Comparison of ENCODE assay signal across 8 cellular contexts in the genomic region with DNA sequence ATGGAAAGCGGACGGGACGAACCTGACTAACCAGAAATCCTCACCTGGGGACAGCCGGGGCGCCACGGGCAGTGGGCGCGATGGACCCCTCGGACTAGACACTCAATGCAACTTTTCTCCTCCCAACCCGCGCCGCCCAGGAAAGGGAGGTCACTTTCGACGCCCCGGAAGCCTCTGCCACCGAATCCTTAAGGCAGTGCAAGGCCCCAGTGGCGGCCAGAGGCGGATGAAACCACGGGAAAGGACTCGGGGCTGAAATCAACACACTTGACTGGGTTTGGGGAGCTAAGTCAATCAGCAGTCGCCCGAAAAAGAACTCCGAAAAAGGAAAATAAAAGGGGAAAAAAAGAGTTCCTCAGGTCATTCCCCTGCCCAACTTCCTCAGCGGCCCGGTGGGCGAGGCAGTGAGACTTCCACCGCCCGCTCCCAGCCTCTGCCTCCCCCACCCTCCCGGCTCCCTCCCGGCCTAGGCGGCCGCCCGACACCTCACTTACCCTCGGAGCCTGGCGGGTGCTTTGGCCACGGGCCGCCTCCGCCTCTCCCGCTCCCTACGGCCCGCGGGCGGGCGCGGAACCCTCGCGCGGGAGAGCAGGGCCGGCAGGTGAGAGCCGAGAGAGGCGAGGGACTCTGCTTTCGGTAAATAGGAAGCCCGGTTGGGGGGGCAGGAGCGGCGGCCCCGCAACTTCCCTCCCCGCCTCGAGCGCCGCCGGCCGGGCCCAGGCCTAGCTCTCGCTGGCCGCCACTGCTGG. TPM values are rescaled to one million over a fixed set of nuclear protein-coding genes. Genes with fewer than 3 reads are reported as not detected.
DNase-seq lines count a peak whose midpoint lies in the region; ATAC-seq and TF ChIP-seq lines count a peak whose summit lies in the region.

No MANE protein-coding gene starts in this region.

- H3K27me3 Mint-ChIP-seq in activated naive CD8-positive, alpha-beta T cell treated with anti-CD3 and anti-CD28 coated beads, Interleukin-2, amount 10 ng/mL, durations not matched to agents 7 days and 5 days: no peaks in the 10 kb centered on the region
- H3K27me3 Mint-ChIP-seq in progenitor cell of endocrine pancreas: no peaks in the 10 kb centered on the region

- POLR2A ChIA-PET in activated naive CD8-positive, alpha-beta T cell treated with anti-CD3 and anti-CD28 coated beads, Interleukin-2, amount 10 ng/mL, durations not matched to agents 7 days and 5 days (lab: Charles Lee): interaction anchor here (0.6 to 5.7 kb wide), 3 partner anchors 13 to 120 kb away, joined by 3 to 36 read pairs (median 6); no protein-coding TSS in a partner anchor

- intact Hi-C loops in cardiac septum (cut with DNase I): loop anchor here (5.0 kb wide), 2 partner anchors 66 to 119 kb away; no protein-coding TSS in a partner anchor

- TF ChIP-seq CTCF in AG10803 (conservative IDR thresholded peaks at IDR 0.05; ENCODE audit: low read length) (no peak), progenitor cell of endocrine pancreas (IDR thresholded peaks at IDR 0.05; ENCODE audit: unreplicated experiment) (no peak)

- DNase-seq in AG10803 (ENCODE audit: low read depth) (peak; percentile 61), RPMI7951 (ENCODE audit: low read depth) (peak; percentile 62), cardiac septum (ENCODE audit: low spot score) (peak; percentile 85), progenitor cell of endocrine pancreas (ENCODE audit: low spot score, unreplicated experiment) (peak; percentile 19), NCI-H524 treated with DMSO at 0.1 percent for 48 hours (lab: John Stamatoyannopoulos, UW) (no peak)
- DNase-seq in activated naive CD8-positive, alpha-beta T cell treated with anti-CD3 and anti-CD28 coated beads, Interleukin-2, amount 10 ng/mL, durations not matched to agents 7 days and 5 days: peak; percentile 57

- H3K27ac Mint-ChIP-seq in activated naive CD8-positive, alpha-beta T cell treated with anti-CD3 and anti-CD28 coated beads, Interleukin-2, amount 10 ng/mL, durations not matched to agents 7 days and 5 days: peak overlapping the region; percentile 81
- peak overlapping the region; percentile 93 for H3K27ac Mint-ChIP-seq in progenitor cell of endocrine pancreas

- H3K4me3 ChIP-seq in AG10803 (ENCODE audit: low read length): peak overlapping the region; percentile 81

- peaks cover 48% of the 10 kb centered on the region for H3K4me1 Mint-ChIP-seq in activated naive CD8-positive, alpha-beta T cell treated with anti-CD3 and anti-CD28 coated beads, Interleukin-2, amount 10 ng/mL, durations not matched to agents 7 days and 5 days
- H3K4me1 Mint-ChIP-seq in progenitor cell of endocrine pancreas (ENCODE audit: low read depth): peaks cover 20% of the 10 kb centered on the region

- peak overlapping the region; percentile 93 for H3K4me3 Mint-ChIP-seq in activated naive CD8-positive, alpha-beta T cell treated with anti-CD3 and anti-CD28 coated beads, Interleukin-2, amount 10 ng/mL, durations not matched to agents 7 days and 5 days
- H3K4me3 Mint-ChIP-seq in progenitor cell of endocrine pancreas (ENCODE audit: low read depth): peak overlapping the region; percentile 94

- peaks cover 36% of the 10 kb centered on the region for H3K36me3 Mint-ChIP-seq in activated naive CD8-positive, alpha-beta T cell treated with anti-CD3 and anti-CD28 coated beads, Interleukin-2, amount 10 ng/mL, durations not matched to agents 7 days and 5 days
- H3K36me3 Mint-ChIP-seq in progenitor cell of endocrine pancreas (ENCODE audit: insufficient read depth): peaks cover 12% of the 10 kb centered on the region

- no peaks in the 10 kb centered on the region for H3K9me3 Mint-ChIP-seq in activated naive CD8-positive, alpha-beta T cell treated with anti-CD3 and anti-CD28 coated beads, Interleukin-2, amount 10 ng/mL, durations not matched to agents 7 days and 5 days
- H3K9me3 Mint-ChIP-seq in progenitor cell of endocrine pancreas (ENCODE audit: low read depth): no peaks in the 10 kb centered on the region

- ATAC-seq in GM18867 (IDR thresholded peaks at IDR 0.05; ENCODE audit: unreplicated experiment) (peak; percentile 17), HG03060 (IDR thresholded peaks at IDR 0.05; ENCODE audit: low read depth, unreplicated experiment) (peak; percentile 8)
- peak; percentile 11 for ATAC-seq in activated naive CD8-positive, alpha-beta T cell treated with anti-CD3 and anti-CD28 coated beads, Interleukin-2, amount 10 ng/mL, durations not matched to agents 7 days and 5 days (ENCODE audit: low read depth)

RNA-seq across cellular contexts. Expression of a gene that starts 0.5 kb away (rescaled TPM):
- total RNA-seq in RPMI7951 (2014; rRNA removed; shearing (Covaris generic)): 23.4 and 26.8 TPM in 2 replicates
- 10 to 100 TPM; 47.9 to 52.9 TPM for total RNA-seq in activated naive CD8-positive, alpha-beta T cell treated with anti-CD3 and anti-CD28 coated beads, Interleukin-2, amount 10 ng/mL, durations not matched to agents 7 days and 5 days
- 24.0 TPM for total RNA-seq in cardiac septum
- total RNA-seq in progenitor cell of endocrine pancreas: 47.9 and 49.6 TPM in 2 replicates
